1 cellular context compared by ENCODE assay signal in the genomic region with DNA sequence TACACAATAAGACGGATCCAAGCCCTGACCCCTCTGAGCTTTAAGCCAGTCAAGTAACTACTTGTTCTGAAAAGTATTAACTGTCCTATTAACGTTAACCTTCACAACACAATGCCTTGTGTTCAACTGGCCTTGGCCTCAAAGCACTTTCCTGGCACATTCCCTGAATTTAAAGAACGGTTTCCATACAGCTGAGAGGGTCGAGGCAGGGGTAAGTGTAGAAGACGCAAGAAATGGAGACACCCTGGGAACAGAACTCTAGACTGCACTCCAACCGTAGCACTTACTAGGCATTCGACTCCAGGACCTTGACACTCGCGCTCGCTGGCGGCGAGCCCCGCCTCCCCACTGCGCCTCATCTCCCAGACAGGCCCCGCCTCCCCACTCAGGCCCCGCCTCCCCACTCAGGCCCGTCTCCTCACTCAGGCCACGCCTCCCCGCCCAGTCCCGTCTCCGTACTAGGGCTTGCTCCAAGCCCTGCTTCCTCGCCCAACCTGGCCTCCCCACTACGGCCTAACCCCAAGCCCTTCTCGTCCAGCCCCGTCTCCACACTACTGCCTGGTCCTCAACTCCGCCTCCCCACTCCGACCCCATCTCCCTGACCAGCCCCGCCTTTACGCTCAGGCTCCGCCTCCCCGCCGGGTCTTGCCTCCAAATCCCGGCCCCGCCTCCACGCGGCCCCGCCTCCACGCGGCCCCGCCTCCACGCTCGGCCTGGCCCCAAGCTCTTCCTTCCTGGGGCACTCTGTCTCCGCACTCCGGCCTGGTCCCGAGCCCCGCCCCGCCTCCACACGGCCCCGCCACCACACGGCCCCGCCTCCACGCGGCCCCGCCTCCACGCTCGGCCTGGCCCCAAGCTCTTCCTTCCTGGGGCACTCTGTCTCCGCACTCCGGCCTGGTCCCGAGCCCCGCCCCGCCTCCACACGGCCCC.
TF ChIP-seq lines count a peak whose summit lies in the region.

No MANE protein-coding gene starts in this region.

TF ChIP-seq in GM12878, 131 proteins besides CTCF, POLR2A, EP300 and RAD21 (continued from another document and continues in another):
- TF ChIP-seq, protein P1, sequence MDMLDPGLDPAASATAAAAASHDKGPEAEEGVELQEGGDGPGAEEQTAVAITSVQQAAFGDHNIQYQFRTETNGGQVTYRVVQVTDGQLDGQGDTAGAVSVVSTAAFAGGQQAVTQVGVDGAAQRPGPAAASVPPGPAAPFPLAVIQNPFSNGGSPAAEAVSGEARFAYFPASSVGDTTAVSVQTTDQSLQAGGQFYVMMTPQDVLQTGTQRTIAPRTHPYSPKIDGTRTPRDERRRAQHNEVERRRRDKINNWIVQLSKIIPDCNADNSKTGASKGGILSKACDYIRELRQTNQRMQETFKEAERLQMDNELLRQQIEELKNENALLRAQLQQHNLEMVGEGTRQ (IDR thresholded peaks at IDR 0.05; ENCODE audit: borderline replicate concordance, low read depth, low read length), result no peak
- TF ChIP-seq, protein P2, sequence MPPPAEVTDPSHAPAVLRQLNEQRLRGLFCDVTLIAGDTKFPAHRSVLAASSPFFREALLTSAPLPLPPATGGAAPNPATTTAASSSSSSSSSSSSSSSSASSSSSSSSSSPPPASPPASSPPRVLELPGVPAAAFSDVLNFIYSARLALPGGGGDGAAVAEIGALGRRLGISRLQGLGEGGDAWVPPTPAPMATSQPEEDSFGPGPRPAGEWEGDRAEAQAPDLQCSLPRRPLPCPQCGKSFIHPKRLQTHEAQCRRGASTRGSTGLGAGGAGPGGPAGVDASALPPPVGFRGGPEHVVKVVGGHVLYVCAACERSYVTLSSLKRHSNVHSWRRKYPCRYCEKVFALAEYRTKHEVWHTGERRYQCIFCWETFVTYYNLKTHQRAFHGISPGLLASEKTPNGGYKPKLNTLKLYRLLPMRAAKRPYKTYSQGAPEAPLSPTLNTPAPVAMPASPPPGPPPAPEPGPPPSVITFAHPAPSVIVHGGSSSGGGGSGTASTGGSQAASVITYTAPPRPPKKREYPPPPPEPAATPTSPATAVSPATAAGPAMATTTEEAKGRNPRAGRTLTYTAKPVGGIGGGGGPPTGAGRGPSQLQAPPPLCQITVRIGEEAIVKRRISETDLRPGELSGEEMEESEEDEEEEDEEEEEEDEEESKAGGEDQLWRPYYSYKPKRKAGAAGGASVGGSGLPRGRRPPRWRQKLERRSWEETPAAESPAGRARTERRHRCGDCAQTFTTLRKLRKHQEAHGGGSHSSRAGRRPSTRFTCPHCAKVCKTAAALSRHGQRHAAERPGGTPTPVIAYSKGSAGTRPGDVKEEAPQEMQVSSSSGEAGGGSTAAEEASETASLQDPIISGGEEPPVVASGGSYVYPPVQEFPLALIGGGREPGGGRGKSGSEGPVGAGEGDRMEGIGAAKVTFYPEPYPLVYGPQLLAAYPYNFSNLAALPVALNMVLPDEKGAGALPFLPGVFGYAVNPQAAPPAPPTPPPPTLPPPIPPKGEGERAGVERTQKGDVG (CRISPR knock-in tag; IDR thresholded peaks at IDR 0.05), result no peak
- TF ChIP-seq CBFB (IDR thresholded peaks at IDR 0.05; ENCODE audit: low read depth) (no peak), CHD4 (IDR thresholded peaks at IDR 0.05) (no peak), ZNF24 (IDR thresholded peaks at IDR 0.05) (no peak), MEF2A (IDR thresholded peaks at IDR 0.05; ENCODE audit: insufficient read depth, low read depth, low read length) (no peak), RUNX3 (IDR thresholded peaks at IDR 0.05; ENCODE audit: low read length) (no peak), SUPT20H (IDR thresholded peaks at IDR 0.05; ENCODE audit: borderline replicate concordance, control insufficient read depth, low read depth, low read length) (no peak), PAX8 (IDR thresholded peaks at IDR 0.05) (no peak), FOS (IDR thresholded peaks at IDR 0.05; ENCODE audit: borderline replicate concordance, extremely low read depth, insufficient read length) (no peak), BRCA1 (IDR thresholded peaks at IDR 0.05; ENCODE audit: low read depth, low read length) (no peak), NRF1 (conservative IDR thresholded peaks at IDR 0.05; ENCODE audit: low read depth, low read length) (no peak), SUZ12 (IDR thresholded peaks at IDR 0.05; ENCODE audit: unreplicated experiment) (no peak), TCF12 (IDR thresholded peaks at IDR 0.05; ENCODE audit: low read depth, low read length) (no peak), POLR2AphosphoS5 (IDR thresholded peaks at IDR 0.05; ENCODE audit: low read length) (peak; percentile 50; the same call in 1 of the 2 replicates), IRF4 (IDR thresholded peaks at IDR 0.05; ENCODE audit: low read depth, low read length) (no peak), ATF7 (IDR thresholded peaks at IDR 0.05; ENCODE audit: low read depth) (no peak), EED (IDR thresholded peaks at IDR 0.05; ENCODE audit: low read depth) (no peak), CBX3 (IDR thresholded peaks at IDR 0.05; ENCODE audit: borderline replicate concordance, low read depth) (no peak), CEBPB (IDR thresholded peaks at IDR 0.05; ENCODE audit: borderline replicate concordance in 1 of 2, low read depth in 2 of 2, low read length in 2 of 2) (no peak), NBN (IDR thresholded peaks at IDR 0.05) (peak; percentile 90; the same call in 1 of the 2 replicates), NFYA (IDR thresholded peaks at IDR 0.05; ENCODE audit: borderline replicate concordance, low read depth, low read length) (no peak), CHD1 (IDR thresholded peaks at IDR 0.05; ENCODE audit: low read depth, low read length) (no peak), MYC (IDR thresholded peaks at IDR 0.05; ENCODE audit: insufficient read depth, insufficient read length, insufficient replicate concordance, low read length, severe bottlenecking) (no peak), YBX1 (IDR thresholded peaks at IDR 0.05) (no peak), MEF2B (IDR thresholded peaks at IDR 0.05; ENCODE audit: partially characterized antibody, poor library complexity, severe bottlenecking) (no peak), GABPA (IDR thresholded peaks at IDR 0.05; ENCODE audit: low read depth) (no peak), SPI1 (IDR thresholded peaks at IDR 0.05; ENCODE audit: borderline replicate concordance, insufficient read depth, low read depth, low read length) (no peak), EZH2 (IDR thresholded peaks at IDR 0.05; ENCODE audit: borderline replicate concordance, control insufficient read depth, low read depth, low read length) (no peak), SMARCA5 (IDR thresholded peaks at IDR 0.05) (no peak), CBX5 (IDR thresholded peaks at IDR 0.05; ENCODE audit: low read depth) (no peak), ETV6 (conservative IDR thresholded peaks at IDR 0.05 in 1 of 2, IDR thresholded peaks at IDR 0.05 in 1 of 2; ENCODE audit: borderline replicate concordance in 1 of 2, low read depth in 1 of 2) (no peak), SREBF2 (IDR thresholded peaks at IDR 0.05; ENCODE audit: low read length) (no peak), KDM1A (IDR thresholded peaks at IDR 0.05; ENCODE audit: borderline replicate concordance) (no peak), BMI1 (IDR thresholded peaks at IDR 0.05; ENCODE audit: borderline replicate concordance) (no peak)
- TF ChIP-seq, protein P3, sequence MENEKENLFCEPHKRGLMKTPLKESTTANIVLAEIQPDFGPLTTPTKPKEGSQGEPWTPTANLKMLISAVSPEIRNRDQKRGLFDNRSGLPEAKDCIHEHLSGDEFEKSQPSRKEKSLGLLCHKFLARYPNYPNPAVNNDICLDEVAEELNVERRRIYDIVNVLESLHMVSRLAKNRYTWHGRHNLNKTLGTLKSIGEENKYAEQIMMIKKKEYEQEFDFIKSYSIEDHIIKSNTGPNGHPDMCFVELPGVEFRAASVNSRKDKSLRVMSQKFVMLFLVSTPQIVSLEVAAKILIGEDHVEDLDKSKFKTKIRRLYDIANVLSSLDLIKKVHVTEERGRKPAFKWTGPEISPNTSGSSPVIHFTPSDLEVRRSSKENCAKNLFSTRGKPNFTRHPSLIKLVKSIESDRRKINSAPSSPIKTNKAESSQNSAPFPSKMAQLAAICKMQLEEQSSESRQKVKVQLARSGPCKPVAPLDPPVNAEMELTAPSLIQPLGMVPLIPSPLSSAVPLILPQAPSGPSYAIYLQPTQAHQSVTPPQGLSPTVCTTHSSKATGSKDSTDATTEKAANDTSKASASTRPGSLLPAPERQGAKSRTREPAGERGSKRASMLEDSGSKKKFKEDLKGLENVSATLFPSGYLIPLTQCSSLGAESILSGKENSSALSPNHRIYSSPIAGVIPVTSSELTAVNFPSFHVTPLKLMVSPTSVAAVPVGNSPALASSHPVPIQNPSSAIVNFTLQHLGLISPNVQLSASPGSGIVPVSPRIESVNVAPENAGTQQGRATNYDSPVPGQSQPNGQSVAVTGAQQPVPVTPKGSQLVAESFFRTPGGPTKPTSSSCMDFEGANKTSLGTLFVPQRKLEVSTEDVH (IDR thresholded peaks at IDR 0.05; ENCODE audit: low read depth, partially characterized antibody), result no peak
- TF ChIP-seq, protein P4, sequence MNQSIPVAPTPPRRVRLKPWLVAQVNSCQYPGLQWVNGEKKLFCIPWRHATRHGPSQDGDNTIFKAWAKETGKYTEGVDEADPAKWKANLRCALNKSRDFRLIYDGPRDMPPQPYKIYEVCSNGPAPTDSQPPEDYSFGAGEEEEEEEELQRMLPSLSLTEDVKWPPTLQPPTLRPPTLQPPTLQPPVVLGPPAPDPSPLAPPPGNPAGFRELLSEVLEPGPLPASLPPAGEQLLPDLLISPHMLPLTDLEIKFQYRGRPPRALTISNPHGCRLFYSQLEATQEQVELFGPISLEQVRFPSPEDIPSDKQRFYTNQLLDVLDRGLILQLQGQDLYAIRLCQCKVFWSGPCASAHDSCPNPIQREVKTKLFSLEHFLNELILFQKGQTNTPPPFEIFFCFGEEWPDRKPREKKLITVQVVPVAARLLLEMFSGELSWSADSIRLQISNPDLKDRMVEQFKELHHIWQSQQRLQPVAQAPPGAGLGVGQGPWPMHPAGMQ (IDR thresholded peaks at IDR 0.05; ENCODE audit: borderline replicate concordance), result no peak
- TF ChIP-seq, protein P5, sequence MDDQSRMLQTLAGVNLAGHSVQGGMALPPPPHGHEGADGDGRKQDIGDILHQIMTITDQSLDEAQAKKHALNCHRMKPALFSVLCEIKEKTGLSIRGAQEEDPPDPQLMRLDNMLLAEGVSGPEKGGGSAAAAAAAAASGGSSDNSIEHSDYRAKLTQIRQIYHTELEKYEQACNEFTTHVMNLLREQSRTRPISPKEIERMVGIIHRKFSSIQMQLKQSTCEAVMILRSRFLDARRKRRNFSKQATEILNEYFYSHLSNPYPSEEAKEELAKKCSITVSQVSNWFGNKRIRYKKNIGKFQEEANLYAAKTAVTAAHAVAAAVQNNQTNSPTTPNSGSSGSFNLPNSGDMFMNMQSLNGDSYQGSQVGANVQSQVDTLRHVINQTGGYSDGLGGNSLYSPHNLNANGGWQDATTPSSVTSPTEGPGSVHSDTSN (IDR thresholded peaks at IDR 0.05; ENCODE audit: insufficient replicate concordance, low read depth, low read length), result peak; percentile 5
- TF ChIP-seq, protein P6, sequence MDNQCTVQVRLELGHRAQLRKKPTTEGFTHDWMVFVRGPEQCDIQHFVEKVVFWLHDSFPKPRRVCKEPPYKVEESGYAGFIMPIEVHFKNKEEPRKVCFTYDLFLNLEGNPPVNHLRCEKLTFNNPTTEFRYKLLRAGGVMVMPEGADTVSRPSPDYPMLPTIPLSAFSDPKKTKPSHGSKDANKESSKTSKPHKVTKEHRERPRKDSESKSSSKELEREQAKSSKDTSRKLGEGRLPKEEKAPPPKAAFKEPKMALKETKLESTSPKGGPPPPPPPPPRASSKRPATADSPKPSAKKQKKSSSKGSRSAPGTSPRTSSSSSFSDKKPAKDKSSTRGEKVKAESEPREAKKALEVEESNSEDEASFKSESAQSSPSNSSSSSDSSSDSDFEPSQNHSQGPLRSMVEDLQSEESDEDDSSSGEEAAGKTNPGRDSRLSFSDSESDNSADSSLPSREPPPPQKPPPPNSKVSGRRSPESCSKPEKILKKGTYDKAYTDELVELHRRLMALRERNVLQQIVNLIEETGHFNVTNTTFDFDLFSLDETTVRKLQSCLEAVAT (IDR thresholded peaks at IDR 0.05), result peak; percentile 99
- TF ChIP-seq, protein P7, sequence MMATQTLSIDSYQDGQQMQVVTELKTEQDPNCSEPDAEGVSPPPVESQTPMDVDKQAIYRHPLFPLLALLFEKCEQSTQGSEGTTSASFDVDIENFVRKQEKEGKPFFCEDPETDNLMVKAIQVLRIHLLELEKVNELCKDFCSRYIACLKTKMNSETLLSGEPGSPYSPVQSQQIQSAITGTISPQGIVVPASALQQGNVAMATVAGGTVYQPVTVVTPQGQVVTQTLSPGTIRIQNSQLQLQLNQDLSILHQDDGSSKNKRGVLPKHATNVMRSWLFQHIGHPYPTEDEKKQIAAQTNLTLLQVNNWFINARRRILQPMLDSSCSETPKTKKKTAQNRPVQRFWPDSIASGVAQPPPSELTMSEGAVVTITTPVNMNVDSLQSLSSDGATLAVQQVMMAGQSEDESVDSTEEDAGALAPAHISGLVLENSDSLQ (IDR thresholded peaks at IDR 0.05), result peak; percentile 74
- TF ChIP-seq, protein P8, sequence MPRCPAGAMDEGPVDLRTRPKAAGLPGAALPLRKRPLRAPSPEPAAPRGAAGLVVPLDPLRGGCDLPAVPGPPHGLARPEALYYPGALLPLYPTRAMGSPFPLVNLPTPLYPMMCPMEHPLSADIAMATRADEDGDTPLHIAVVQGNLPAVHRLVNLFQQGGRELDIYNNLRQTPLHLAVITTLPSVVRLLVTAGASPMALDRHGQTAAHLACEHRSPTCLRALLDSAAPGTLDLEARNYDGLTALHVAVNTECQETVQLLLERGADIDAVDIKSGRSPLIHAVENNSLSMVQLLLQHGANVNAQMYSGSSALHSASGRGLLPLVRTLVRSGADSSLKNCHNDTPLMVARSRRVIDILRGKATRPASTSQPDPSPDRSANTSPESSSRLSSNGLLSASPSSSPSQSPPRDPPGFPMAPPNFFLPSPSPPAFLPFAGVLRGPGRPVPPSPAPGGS (IDR thresholded peaks at IDR 0.05; ENCODE audit: borderline replicate concordance, insufficient read depth, low read depth, low read length, poor library complexity, severe bottlenecking), result no peak
- TF ChIP-seq, protein P9, sequence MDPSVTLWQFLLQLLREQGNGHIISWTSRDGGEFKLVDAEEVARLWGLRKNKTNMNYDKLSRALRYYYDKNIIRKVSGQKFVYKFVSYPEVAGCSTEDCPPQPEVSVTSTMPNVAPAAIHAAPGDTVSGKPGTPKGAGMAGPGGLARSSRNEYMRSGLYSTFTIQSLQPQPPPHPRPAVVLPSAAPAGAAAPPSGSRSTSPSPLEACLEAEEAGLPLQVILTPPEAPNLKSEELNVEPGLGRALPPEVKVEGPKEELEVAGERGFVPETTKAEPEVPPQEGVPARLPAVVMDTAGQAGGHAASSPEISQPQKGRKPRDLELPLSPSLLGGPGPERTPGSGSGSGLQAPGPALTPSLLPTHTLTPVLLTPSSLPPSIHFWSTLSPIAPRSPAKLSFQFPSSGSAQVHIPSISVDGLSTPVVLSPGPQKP (IDR thresholded peaks at IDR 0.05; ENCODE audit: low read depth, low read length), result no peak
- TF ChIP-seq, protein P10, sequence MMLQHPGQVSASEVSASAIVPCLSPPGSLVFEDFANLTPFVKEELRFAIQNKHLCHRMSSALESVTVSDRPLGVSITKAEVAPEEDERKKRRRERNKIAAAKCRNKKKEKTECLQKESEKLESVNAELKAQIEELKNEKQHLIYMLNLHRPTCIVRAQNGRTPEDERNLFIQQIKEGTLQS (IDR thresholded peaks at IDR 0.05; ENCODE audit: borderline replicate concordance, extremely low read depth, low read depth, low read length), result no peak
